In the genomic region with DNA sequence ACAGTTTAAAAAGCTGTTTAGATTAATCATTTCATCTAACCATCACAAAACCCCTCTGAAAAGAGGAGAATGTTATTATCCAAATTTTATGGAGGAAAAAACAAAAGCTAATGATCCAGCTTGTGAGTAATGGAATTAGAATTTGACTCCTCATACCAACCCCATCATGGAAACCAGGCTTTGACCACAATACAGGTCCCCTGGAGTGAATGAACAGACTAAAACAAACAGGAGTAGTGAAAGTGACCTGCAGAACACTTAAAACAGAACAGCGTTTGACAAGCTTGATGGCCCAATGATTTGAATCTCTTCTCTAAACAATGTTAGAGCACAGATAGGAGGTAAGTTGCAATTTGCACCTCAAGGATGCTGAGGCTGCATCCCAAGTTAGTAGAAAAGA, we compare ENCODE assay signal across 14 cellular contexts.
DNase-seq lines count a peak whose midpoint lies in the region; ATAC-seq lines count a peak whose summit lies in the region.
"Had no signal": no experiment of that assay in that cellular context is flagged by ENCODE, and none has a peak within 500 bp of the region (broad histone marks: within the 10 kb centered on the region; RNA-seq: fewer than 3 reads in every experiment).

No MANE protein-coding gene starts in this region.

- ATAC-seq in HG03139 (IDR thresholded peaks at IDR 0.05; ENCODE audit: unreplicated experiment) (no peak), GM18519 (IDR thresholded peaks at IDR 0.05; ENCODE audit: low FRiP score, unreplicated experiment) (no peak), GM18870 (IDR thresholded peaks at IDR 0.05; ENCODE audit: unreplicated experiment) (no peak)

- DNase-seq in ELR (ENCODE audit: low read depth) (peak; percentile 89), NCI-H146 treated with DMSO at 0.1 percent for 48 hours (lab: John Stamatoyannopoulos, UW; ENCODE audit: unreplicated experiment) (peak; percentile 96), dedifferentiated amniotic fluid mesenchymal stem cell (ENCODE audit: extremely low spot score) (peak; percentile 66), non-pigmented ciliary epithelial cell (ENCODE audit: low read depth) (peak; percentile 86), COLO829 (ENCODE audit: low spot score) (no peak)
- DNase-seq: activated naive CD4-positive, alpha-beta T cell treated with anti-CD3 and anti-CD28 coated beads for 36 hours; DMS53; effector memory CD4-positive, alpha-beta T cell; Karpas-422; NCI-H446 treated with DMSO at 0.1 percent for 48 hours; SIG-M5 had no signal
